ENCODE assay signal across 8 cellular contexts in the genomic region with DNA sequence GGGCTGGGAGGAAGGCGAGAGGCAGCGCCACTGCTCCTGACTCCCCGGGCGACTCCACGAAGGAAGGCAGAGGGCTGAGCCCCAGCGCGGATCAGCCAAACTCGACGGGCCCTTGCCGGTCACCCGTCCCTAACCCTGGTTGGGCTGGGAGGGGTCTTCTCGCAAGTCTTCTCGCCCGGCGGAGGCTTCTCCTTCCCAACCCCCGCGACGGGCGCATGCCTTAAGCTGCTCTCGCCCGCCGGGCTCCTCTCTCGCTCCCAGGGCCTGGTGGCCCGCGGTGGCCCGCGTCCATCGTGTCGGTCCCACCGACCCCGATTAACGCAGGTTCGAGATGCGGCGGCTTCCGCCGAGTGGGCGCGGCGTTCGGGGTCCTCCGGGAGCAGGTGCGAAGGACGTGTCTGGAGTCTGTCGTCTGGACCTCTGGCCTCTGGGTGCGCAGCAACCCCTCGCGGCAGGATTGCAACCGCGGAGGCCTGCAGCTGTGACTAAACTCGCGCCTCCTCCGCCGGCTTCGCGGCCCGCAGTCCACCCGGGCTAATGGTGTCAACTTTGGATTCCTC. TPM values are rescaled to one million over a fixed set of nuclear protein-coding genes. Genes with fewer than 3 reads are reported as not detected.
DNase-seq lines count a peak whose midpoint lies in the region; FAIRE-seq and TF ChIP-seq lines count a peak whose summit lies in the region.

No MANE protein-coding gene starts in this region.

- H3K4me1 ChIP-seq in HUES6 (ENCODE audit: control insufficient read depth, insufficient read depth, low read length) (no peaks in the 10 kb centered on the region), small intestine (ENCODE audit: control insufficient read depth in 2 of 2, insufficient read depth in 1 of 2, low read depth in 1 of 2, low read length in 1 of 2) (no peaks in the 10 kb centered on the region)

- DNase-seq in bronchial epithelial cell (ENCODE audit: low read depth) (peak; percentile 37), iPS-NIHi7 (ENCODE audit: extremely low spot score) (peak; percentile 73), small intestine (peak; percentile 23), HEK293T (ENCODE audit: extremely low spot score) (no peak)
- no peak for DNase-seq in stimulated activated CD4-positive, alpha-beta T cell treated with anti-CD3 and anti-CD28 coated beads, Interleukin-2, amount 100 ng/mL, for 24 hours
- DNase-seq in central memory CD4-positive, alpha-beta T cell: no peak
- no peak for DNase-seq in stimulated activated CD4-positive, alpha-beta T cell treated with anti-CD3 and anti-CD28 coated beads, Interleukin-4, amount 100 ng/mL, for 1 hour

- no peaks in the 10 kb centered on the region for H3K9me3 ChIP-seq in HUES6 (ENCODE audit: control insufficient read depth, insufficient read depth, low read depth, low read length)
- no peaks in the 10 kb centered on the region for H3K9me3 ChIP-seq in small intestine (ENCODE audit: control insufficient read depth, low read depth)

- FAIRE-seq in bronchial epithelial cell (lab: Jason Lieb, UNC): no peak
- FAIRE-seq in small intestine (lab: Jason Lieb, UNC): no peak

- H3K27ac ChIP-seq in HUES6 (ENCODE audit: low read depth, low read length) (no peak overlapping the region), small intestine (ENCODE audit: low read depth in 1 of 2, low read length in 1 of 2) (no peak overlapping the region)

- POLR2A ChIA-PET in HEK293T (lab: Yijun Ruan, JAX): no interaction called here

- peak; percentile 78 for TF ChIP-seq CTCF in bronchial epithelial cell (IDR thresholded peaks at IDR 0.05; ENCODE audit: insufficient read depth, low read length, severe bottlenecking)

- peak overlapping the region; percentile 61 for H3K4me3 ChIP-seq in HUES6 (ENCODE audit: low read depth, low read length)
- peak overlapping the region; percentile 32 for H3K4me3 ChIP-seq in bronchial epithelial cell (ENCODE audit: low read depth, low read length)
- peak overlapping the region in 1 of 2 donors; percentile 26 for H3K4me3 ChIP-seq in small intestine (ENCODE audit: low read depth in 1 of 2, low read length in 2 of 2)

- H3K36me3 ChIP-seq in HUES6 (ENCODE audit: control insufficient read depth, insufficient read depth, low read length): no peaks in the 10 kb centered on the region
- no peaks in the 10 kb centered on the region for H3K36me3 ChIP-seq in bronchial epithelial cell (ENCODE audit: control insufficient read depth, insufficient read depth, low read length)
- H3K36me3 ChIP-seq in small intestine (ENCODE audit: control insufficient read depth in 2 of 2, insufficient read depth in 2 of 2, low read length in 2 of 2): no peaks in the 10 kb centered on the region

- CTCF ChIA-PET in HEK293T (lab: Yijun Ruan, JAX): interaction anchor here (1.7 kb wide), 1 partner anchor 25 kb away, joined by 12 read pairs; a partner anchor contains a TSS

- 4 to 8% (median 7%) methylated on average over 48 to 58 of the region's 58 CpGs for WGBS in small intestine, 3 donors

- no peak overlapping the region for H3K9ac ChIP-seq in HUES6 (ENCODE audit: low read length)

- H3K27me3 ChIP-seq in HUES6 (ENCODE audit: control insufficient read depth, insufficient read depth, low read length): peaks cover 47% of the 10 kb centered on the region
- H3K27me3 ChIP-seq in bronchial epithelial cell (ENCODE audit: control insufficient read depth, insufficient read depth, low read length): peaks cover 5% of the 10 kb centered on the region
- peaks cover 4 to 23% of the 10 kb centered on the region in 2 donors for H3K27me3 ChIP-seq in small intestine (ENCODE audit: control insufficient read depth in 2 of 2, insufficient read depth in 2 of 2, low read length in 2 of 2)

TF ChIP-seq in HEK293T, 16 proteins besides CTCF, POLR2A, EP300 and RAD21:
- TF ChIP-seq NFRKB (IDR thresholded peaks at IDR 0.05): no peak
- no peak for TF ChIP-seq BHLHE40 (IDR thresholded peaks at IDR 0.05; ENCODE audit: borderline replicate concordance)
- no peak for TF ChIP-seq SUZ12 (IDR thresholded peaks at IDR 0.05)
- TF ChIP-seq TARDBP (IDR thresholded peaks at IDR 0.05): no peak
- no peak for TF ChIP-seq FOXK2 (IDR thresholded peaks at IDR 0.05)
- no peak for TF ChIP-seq ELF4 (IDR thresholded peaks at IDR 0.05)
- TF ChIP-seq PKNOX1 (IDR thresholded peaks at IDR 0.05): no peak
- no peak for TF ChIP-seq ZNF384 (IDR thresholded peaks at IDR 0.05)
- TF ChIP-seq CTBP1 (IDR thresholded peaks at IDR 0.05; ENCODE audit: borderline replicate concordance): no peak
- TF ChIP-seq HDGF (IDR thresholded peaks at IDR 0.05; ENCODE audit: borderline replicate concordance): no peak
- TF ChIP-seq FOXM1 (IDR thresholded peaks at IDR 0.05; ENCODE audit: borderline replicate concordance): no peak
- TF ChIP-seq FOXA1 (IDR thresholded peaks at IDR 0.05): no peak

RNA-seq across cellular contexts. Expression of gene PPM1J, which starts 29.0 kb away (rescaled TPM):
- total RNA-seq in bronchial epithelial cell: 4.0 and 4.5 TPM in 2 replicates
- polyA plus RNA-seq in small intestine: under 1 TPM in 1 of 3 donors, not detected in 2; 1.00 TPM

RNA-seq across cellular contexts. Expression of gene RHOC, which starts 37.2 kb away (rescaled TPM):
- total RNA-seq in bronchial epithelial cell: 420 and 469 TPM in 2 replicates
- polyA plus RNA-seq in small intestine: 1,000 to 10,000 TPM in 2 of 3 donors, 100 to 1,000 TPM in 1; 235 to 1,126 (median 1,023) TPM

Comparison
In these comparisons a context has a peak if more than half of its experiments do, and no peak if none do; other contexts are left out.
1. DNase-seq: peak in bronchial epithelial cell (single experiment), iPS-NIHi7 (single experiment) and small intestine (single experiment); none in stimulated activated CD4-positive, alpha-beta T cell treated with anti-CD3 and anti-CD28 coated beads, Interleukin-2, amount 100 ng/mL, for 24 hours (0 of 2), HEK293T (single experiment), central memory CD4-positive, alpha-beta T cell (single experiment) and stimulated activated CD4-positive, alpha-beta T cell treated with anti-CD3 and anti-CD28 coated beads, Interleukin-4, amount 100 ng/mL, for 1 hour (single experiment).